ENCODE assay signal across 18 cellular contexts in the genomic region with DNA sequence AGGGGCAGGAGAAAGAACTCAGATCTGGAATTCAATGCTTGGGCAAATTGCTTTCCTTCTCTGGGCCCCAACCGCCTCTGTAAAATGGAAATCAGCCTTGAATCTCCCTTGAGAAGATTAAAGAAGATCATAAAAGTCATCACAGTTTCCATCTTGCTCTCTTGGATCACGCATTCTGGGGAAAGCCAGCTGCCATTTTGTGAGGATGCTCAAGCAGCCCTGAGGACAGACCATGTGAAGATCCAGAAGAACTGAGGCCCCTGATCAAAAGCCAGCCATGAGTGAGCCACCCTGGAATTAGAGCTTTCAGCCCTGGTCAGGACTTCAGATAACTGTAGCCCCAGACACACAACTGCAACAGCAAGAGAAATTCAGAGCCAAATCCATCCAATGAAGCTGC.
DNase-seq lines count a peak whose midpoint lies in the region; ATAC-seq and TF ChIP-seq lines count a peak whose summit lies in the region.
"Had no signal": no experiment of that assay in that cellular context is flagged by ENCODE, and none has a peak within 500 bp of the region (broad histone marks: within the 10 kb centered on the region; RNA-seq: fewer than 3 reads in every experiment).

No MANE protein-coding gene starts in this region.

- no peak for ATAC-seq in natural killer cell treated with Interleukin-12 subunit alpha and Interleukin-12 subunit beta and Interleukin-15 and Interleukin-18, amount 100 ng/mL, for 72 hours
- ATAC-seq in foreskin keratinocyte = no peak
- ATAC-seq: HepG2 had no signal

- peak overlapping the region; percentile 64 for H3K27ac Mint-ChIP-seq in chondrocyte (ENCODE audit: unreplicated experiment)
- H3K27ac Mint-ChIP-seq in mesothelial cell of epicardium = peak overlapping the region; percentile 44
- H3K27ac Mint-ChIP-seq in natural killer cell treated with Interleukin-12 subunit alpha and Interleukin-12 subunit beta and Interleukin-15 and Interleukin-18, amount 100 ng/mL, for 72 hours = no peak overlapping the region
- H3K27ac Mint-ChIP-seq: CD14-positive monocyte; CD4-positive, alpha-beta memory T cell; IgD-negative memory B cell had no signal

- H3K4me3 Mint-ChIP-seq in chondrocyte (ENCODE audit: unreplicated experiment) = no peak overlapping the region
- no peak overlapping the region for H3K4me3 Mint-ChIP-seq in mesothelial cell of epicardium
- no peak overlapping the region for H3K4me3 Mint-ChIP-seq in natural killer cell treated with Interleukin-12 subunit alpha and Interleukin-12 subunit beta and Interleukin-15 and Interleukin-18, amount 100 ng/mL, for 72 hours
- H3K4me3 Mint-ChIP-seq: CD14-positive monocyte; CD4-positive, alpha-beta memory T cell; IgD-negative memory B cell had no signal

- no peak overlapping the region for H2BK12ac ChIP-seq in neuronal stem cell (ENCODE audit: low read length)

- in situ Hi-C loops in GM23248 (cut with MboI) = no loop called here

- no peak overlapping the region for H2BK5ac ChIP-seq in neuronal stem cell (ENCODE audit: low read length)

- no peaks in the 10 kb centered on the region for H3K9me2 ChIP-seq in GM23248 (ENCODE audit: insufficient read depth)

- H3F3A ChIP-seq in GM23248 (ENCODE audit: insufficient read depth) = no peaks in the 10 kb centered on the region

- H2AFZ ChIP-seq in neuronal stem cell (ENCODE audit: low read length) = peak overlapping the region; percentile 8
- H2AFZ ChIP-seq in GM23248 = no peak overlapping the region

- H3K79me2 ChIP-seq in GM23248 (ENCODE audit: insufficient read depth) = no peaks in the 10 kb centered on the region

- no CpG with 5 or more reads among the region's 2 CpGs for WGBS in neuronal stem cell (ENCODE audit: extremely low coverage in 2 of 2, insufficient read length in 2 of 2, insufficient replicate concordance in 1 of 2), 2 donors
- WGBS in GM23248 (ENCODE audit: low coverage in 1 of 2, low lambda C conversion rate in 2 of 2, missing lambda C conversion rate in 2 of 2), 2 experiments = 88 to 93% methylated on average over 2 of the region's 2 CpGs

- H3K4me2 ChIP-seq in neuronal stem cell (ENCODE audit: insufficient read depth, low read length, poor library complexity, severe bottlenecking) = no peak overlapping the region
- no peak overlapping the region for H3K4me2 ChIP-seq in GM23248 (ENCODE audit: unreplicated experiment)
- H3K4me2 ChIP-seq: BLaER1 had no signal

- H3K36me3 ChIP-seq in HEK293 (ENCODE audit: control insufficient read depth in 2 of 2, insufficient read depth in 1 of 2, low read length in 2 of 2) (no peaks in the 10 kb centered on the region), neuronal stem cell (replicated peaks in 1 of 2; ENCODE audit: control insufficient read depth in 2 of 2, insufficient read depth in 2 of 2, low read length in 2 of 2) (no peaks in the 10 kb centered on the region), GM23248 (ENCODE audit: low read depth) (no peaks in the 10 kb centered on the region)
- H3K36me3 ChIP-seq: BLaER1 had no signal

- no peak for DNase-seq in chondrocyte (ENCODE audit: low spot score)
- DNase-seq in mesothelial cell of epicardium (ENCODE audit: low spot score in 2 of 2, unreplicated experiment in 2 of 2) = no peak
- no peak for DNase-seq in neuronal stem cell (ENCODE audit: low spot score)
- no peak for DNase-seq in natural killer cell treated with Interleukin-12 subunit alpha and Interleukin-12 subunit beta and Interleukin-15 and Interleukin-18, amount 100 ng/mL, for 72 hours (ENCODE audit: low spot score)
- DNase-seq in foreskin keratinocyte = no peak
- DNase-seq in DMS114 treated with DMSO at 0.1 percent for 48 hours (lab: John Stamatoyannopoulos, UW; ENCODE audit: unreplicated experiment) = no peak
- no peak for DNase-seq in GM23248
- DNase-seq: 8988T; CD4-positive, alpha-beta memory T cell; DMS79 treated with DMSO at 0.1 percent for 48 hours; GF-D8; GOT3; H9 had no signal

- no peaks in the 10 kb centered on the region for H3K79me1 ChIP-seq in neuronal stem cell (ENCODE audit: low read depth, low read length)

- H3K23ac ChIP-seq in neuronal stem cell (ENCODE audit: low read depth, low read length, poor library complexity) = no peak overlapping the region

- H4K8ac ChIP-seq in neuronal stem cell (ENCODE audit: low read depth, low read length) = no peak overlapping the region

- H3K4me1 ChIP-seq in HEK293 (ENCODE audit: control insufficient read depth, insufficient read depth, low read length) (no peaks in the 10 kb centered on the region), neuronal stem cell (ENCODE audit: control insufficient read depth in 2 of 2, insufficient read depth in 1 of 2, low read depth in 1 of 2, low read length in 2 of 2) (peaks cover 22 to 40% of the 10 kb centered on the region in 2 donors), foreskin keratinocyte (peaks cover 7% of the 10 kb centered on the region), GM23248 (ENCODE audit: insufficient read depth) (no peaks in the 10 kb centered on the region)

- H4K91ac ChIP-seq in neuronal stem cell (ENCODE audit: low read depth, low read length, poor library complexity) = no peak overlapping the region

- H3K9me3 Mint-ChIP-seq in chondrocyte (ENCODE audit: low read depth) = peaks cover 5% of the 10 kb centered on the region
- H3K9me3 Mint-ChIP-seq in mesothelial cell of epicardium = peaks cover 4% of the 10 kb centered on the region
- no peaks in the 10 kb centered on the region for H3K9me3 Mint-ChIP-seq in natural killer cell treated with Interleukin-12 subunit alpha and Interleukin-12 subunit beta and Interleukin-15 and Interleukin-18, amount 100 ng/mL, for 72 hours

- CTCF ChIA-PET in HEK293 (lab: Yijun Ruan, JAX) = no interaction called here

- H3K27me3 ChIP-seq in neuronal stem cell (ENCODE audit: control insufficient read depth in 3 of 3, insufficient read depth in 3 of 3, low read depth in 1 of 3, low read length in 3 of 3) (peaks cover 0 to 3% (median 0%) of the 10 kb centered on the region in 3 experiments), foreskin keratinocyte (peaks cover 17% of the 10 kb centered on the region), GM23248 (replicated peaks; ENCODE audit: insufficient read depth) (peaks cover 10% of the 10 kb centered on the region)
- H3K27me3 ChIP-seq: BLaER1 had no signal

- no peak overlapping the region for H2AK5ac ChIP-seq in neuronal stem cell (ENCODE audit: low read depth, low read length)

- H4K20me1 ChIP-seq in GM23248 (ENCODE audit: insufficient read depth) = no peaks in the 10 kb centered on the region
- H4K20me1 ChIP-seq: BLaER1 had no signal

- H2BK120ac ChIP-seq in neuronal stem cell (ENCODE audit: low read depth, low read length) = peak overlapping the region; percentile 24

- no peak overlapping the region for H2BK15ac ChIP-seq in neuronal stem cell (ENCODE audit: low read length)

- no peak overlapping the region for H3K14ac ChIP-seq in neuronal stem cell (ENCODE audit: low read length)

- H3K9me3 ChIP-seq in HEK293 (ENCODE audit: control insufficient read depth, insufficient read depth, low read depth, low read length) = no peaks in the 10 kb centered on the region
- no peaks in the 10 kb centered on the region for H3K9me3 ChIP-seq in neuronal stem cell (replicated peaks in 1 of 2; ENCODE audit: control insufficient read depth in 2 of 2, insufficient read depth in 1 of 2, low read depth in 1 of 2, low read length in 2 of 2)
- no peaks in the 10 kb centered on the region for H3K9me3 ChIP-seq in GM23248 (ENCODE audit: low read depth)
- H3K9me3 ChIP-seq: BLaER1 had no signal

- peaks cover 50% of the 10 kb centered on the region for H3K4me1 Mint-ChIP-seq in chondrocyte (ENCODE audit: low read depth)
- peaks cover 43% of the 10 kb centered on the region for H3K4me1 Mint-ChIP-seq in mesothelial cell of epicardium
- no peaks in the 10 kb centered on the region for H3K4me1 Mint-ChIP-seq in natural killer cell treated with Interleukin-12 subunit alpha and Interleukin-12 subunit beta and Interleukin-15 and Interleukin-18, amount 100 ng/mL, for 72 hours (ENCODE audit: low read depth in 2 of 2)
- H3K4me1 Mint-ChIP-seq: CD4-positive, alpha-beta memory T cell; IgD-negative memory B cell had no signal

- H3K36me3 Mint-ChIP-seq in chondrocyte (ENCODE audit: low read depth) = peaks cover 4% of the 10 kb centered on the region
- H3K36me3 Mint-ChIP-seq in mesothelial cell of epicardium = no peaks in the 10 kb centered on the region
- no peaks in the 10 kb centered on the region for H3K36me3 Mint-ChIP-seq in natural killer cell treated with Interleukin-12 subunit alpha and Interleukin-12 subunit beta and Interleukin-15 and Interleukin-18, amount 100 ng/mL, for 72 hours
- H3K36me3 Mint-ChIP-seq: CD4-positive, alpha-beta memory T cell; IgD-negative memory B cell had no signal

- POLR2A ChIA-PET in HEK293 (lab: Yijun Ruan, JAX) = no interaction called here

- H3K4me3 ChIP-seq in HEK293 (ENCODE audit: low read depth, low read length) (no peak overlapping the region), neuronal stem cell (ENCODE audit: low read length in 2 of 2) (no peak overlapping the region), GM23248 (no peak overlapping the region)
- H3K4me3 ChIP-seq: BLaER1 had no signal

- H3K4ac ChIP-seq in neuronal stem cell (ENCODE audit: low read length) = no peak overlapping the region

- H3K9ac ChIP-seq in neuronal stem cell (ENCODE audit: low read depth, low read length, poor library complexity) = no peak overlapping the region
- H3K9ac ChIP-seq in GM23248 = no peak overlapping the region
- H3K9ac ChIP-seq: BLaER1 had no signal

- no peak for TF ChIP-seq CTCF in HEK293 (tag by site-specific recombination; IDR thresholded peaks at IDR 0.05)
- no peak for TF ChIP-seq CTCF in chondrocyte (IDR thresholded peaks at IDR 0.05)
- TF ChIP-seq CTCF in mesothelial cell of epicardium (IDR thresholded peaks at IDR 0.05; ENCODE audit: unreplicated experiment) = no peak
- no peak for TF ChIP-seq CTCF in foreskin keratinocyte (conservative IDR thresholded peaks at IDR 0.05)

- H3K18ac ChIP-seq in neuronal stem cell (ENCODE audit: low read length) = no peak overlapping the region

- H3K27me3 Mint-ChIP-seq in chondrocyte (ENCODE audit: low read depth) (no peaks in the 10 kb centered on the region), mesothelial cell of epicardium (ENCODE audit: low read depth) (peaks cover 26% of the 10 kb centered on the region)
- peaks cover 20 to 24% of the 10 kb centered on the region in 2 donors for H3K27me3 Mint-ChIP-seq in natural killer cell treated with Interleukin-12 subunit alpha and Interleukin-12 subunit beta and Interleukin-15 and Interleukin-18, amount 100 ng/mL, for 72 hours

- H3K27ac ChIP-seq in HEK293 (ENCODE audit: extremely low read depth, low read depth, low read length) (no peak overlapping the region), neuronal stem cell (replicated peaks; ENCODE audit: low read length) (peak overlapping the region; percentile 27), foreskin keratinocyte (no peak overlapping the region), GM23248 (no peak overlapping the region)
- H3K27ac ChIP-seq: BLaER1 had no signal

TF ChIP-seq in HEK293, 187 proteins besides CTCF, POLR2A, EP300 and RAD21 (continues in another document):
- TF ChIP-seq SETDB1 (IDR thresholded peaks at IDR 0.05; ENCODE audit: insufficient read length, low read length) = peak; percentile 45

Comparison
In these comparisons a context has a peak if more than half of its experiments do, and no peak if none do; other contexts are left out.
1. H3K27ac Mint-ChIP-seq: peak in chondrocyte (single experiment) and mesothelial cell of epicardium (single experiment); none in natural killer cell treated with Interleukin-12 subunit alpha and Interleukin-12 subunit beta and Interleukin-15 and Interleukin-18, amount 100 ng/mL, for 72 hours (0 of 2).